Comparison of ENCODE assay signal across 15 cellular contexts in the genomic region with DNA sequence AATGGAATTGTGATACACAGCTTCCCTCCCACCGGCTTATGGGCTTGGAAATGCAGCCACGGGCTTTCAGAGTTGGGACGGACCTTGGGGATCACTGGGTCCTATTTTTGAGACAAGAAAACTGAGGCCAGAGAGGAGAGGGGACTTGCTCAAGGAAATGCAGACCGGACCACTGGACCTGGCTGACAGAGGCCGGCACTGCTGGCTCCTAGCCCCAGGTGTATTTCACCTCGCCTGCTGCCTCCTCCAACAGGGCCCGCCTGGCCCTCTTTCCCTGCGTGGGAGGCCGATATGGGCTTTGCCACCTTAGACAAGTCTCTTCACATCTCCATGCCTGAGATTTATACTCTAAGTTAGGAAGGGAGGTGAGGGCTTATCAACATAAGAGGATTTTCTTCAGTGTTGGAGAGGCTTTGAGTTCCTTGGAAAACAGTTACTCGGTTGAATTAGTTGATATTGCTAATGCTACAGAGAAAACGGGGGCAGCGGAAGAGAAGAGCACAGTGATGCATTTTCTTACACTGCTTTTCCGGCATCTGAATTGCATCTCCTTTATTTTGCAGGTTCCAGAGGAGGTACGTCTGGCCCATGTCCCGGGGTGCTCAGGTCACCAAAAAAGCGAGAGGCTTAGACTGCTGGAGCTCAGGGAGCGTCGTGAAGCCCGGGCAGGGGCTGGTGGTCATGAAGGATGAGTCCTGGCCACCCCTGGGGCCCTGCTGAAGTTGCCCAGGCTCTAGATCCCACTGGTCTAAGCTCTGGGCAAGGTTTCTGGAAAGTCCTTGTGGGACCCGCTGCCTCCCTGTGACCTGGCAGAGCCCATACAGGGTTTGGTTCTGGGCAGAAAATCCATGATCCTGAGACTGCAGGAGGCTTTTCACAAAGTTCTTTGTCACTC. TPM values are rescaled to one million over a fixed set of nuclear protein-coding genes. Genes with fewer than 3 reads are reported as not detected.
DNase-seq lines count a peak whose midpoint lies in the region; ATAC-seq and TF ChIP-seq lines count a peak whose summit lies in the region.
"Had no signal": no experiment of that assay in that cellular context is flagged by ENCODE, and none has a peak within 500 bp of the region (broad histone marks: within the 10 kb centered on the region; RNA-seq: fewer than 3 reads in every experiment).

No MANE protein-coding gene starts in this region.

- peak overlapping the region; percentile 32 for H3K27ac ChIP-seq in RWPE1
- H3K27ac ChIP-seq in dorsolateral prefrontal cortex = peak overlapping the region in 54 of 59 donors; percentile 29 to 96 (median 87)
- H3K27ac ChIP-seq in temporal lobe (ENCODE audit: low read depth, low read length) = peak overlapping the region; percentile 90

- ATAC-seq in activated CD8-positive, alpha-beta T cell treated with anti-CD3 and anti-CD28 coated beads, Interleukin-2, amount 10 ng/mL, durations not matched to agents 7 days and 5 days = no peak
- no peak for ATAC-seq in activated CD8-positive, alpha-beta T cell treated with anti-CD3 and anti-CD28 coated beads for 36 hours
- no peak for ATAC-seq in GM18873 (IDR thresholded peaks at IDR 0.05; ENCODE audit: low FRiP score, unreplicated experiment)

- H3K27ac Mint-ChIP-seq in activated CD8-positive, alpha-beta T cell treated with anti-CD3 and anti-CD28 coated beads, Interleukin-2, amount 10 ng/mL, durations not matched to agents 7 days and 5 days = peak overlapping the region; percentile 33
- no peak overlapping the region for H3K27ac Mint-ChIP-seq in activated CD8-positive, alpha-beta T cell treated with anti-CD3 and anti-CD28 coated beads for 36 hours

- H3K4me3 ChIP-seq in dorsolateral prefrontal cortex = no peak overlapping the region
- H3K4me3 ChIP-seq: HAP-1 had no signal

- H3K9me3 Mint-ChIP-seq in activated CD8-positive, alpha-beta T cell treated with anti-CD3 and anti-CD28 coated beads, Interleukin-2, amount 10 ng/mL, durations not matched to agents 7 days and 5 days (ENCODE audit: insufficient read depth) = no peaks in the 10 kb centered on the region
- H3K9me3 Mint-ChIP-seq in activated CD8-positive, alpha-beta T cell treated with anti-CD3 and anti-CD28 coated beads for 36 hours = no peaks in the 10 kb centered on the region

- intact Hi-C loops in activated CD8-positive, alpha-beta T cell treated with anti-CD3 and anti-CD28 coated beads for 36 hours (cut with micrococcal nuclease) = no loop called here
- intact Hi-C loops in dorsolateral prefrontal cortex (cut with DNase I) = loop anchor here (2.0 to 5.0 kb wide), 2 partner anchors 46 to 90 kb away; a partner anchor contains a TSS

- TF ChIP-seq CTCF in activated CD8-positive, alpha-beta T cell treated with anti-CD3 and anti-CD28 coated beads for 36 hours (IDR thresholded peaks at IDR 0.05) = no peak
- no peak for TF ChIP-seq CTCF in RWPE1 (conservative IDR thresholded peaks at IDR 0.05; ENCODE audit: low read depth)
- TF ChIP-seq CTCF in dorsolateral prefrontal cortex (IDR thresholded peaks at IDR 0.05 in 54 of 56, conservative IDR thresholded peaks at IDR 0.05 in 2 of 56; ENCODE audit: low read depth in 1 of 56, partially characterized antibody in 56 of 56) = no peak
- TF ChIP-seq CTCF in GM20000 (IDR thresholded peaks at IDR 0.05; ENCODE audit: extremely low read depth, missing control alignments) = no peak

- no peak for DNase-seq in activated CD8-positive, alpha-beta T cell treated with anti-CD3 and anti-CD28 coated beads, Interleukin-2, amount 10 ng/mL, durations not matched to agents 7 days and 5 days
- no peak for DNase-seq in activated CD8-positive, alpha-beta T cell treated with anti-CD3 and anti-CD28 coated beads for 36 hours
- DNase-seq in RWPE1 (ENCODE audit: low spot score) = no peak
- no peak for DNase-seq in dorsolateral prefrontal cortex
- no peak for DNase-seq in GM20000 (ENCODE audit: low spot score)
- no peak for DNase-seq in globus pallidus (ENCODE audit: low spot score)
- DNase-seq: 8988T, COR-L47, Kasumi-1, NCI-H1417, NCI-H1930, NCI-H524 had no signal

- POLR2A ChIA-PET in activated CD8-positive, alpha-beta T cell treated with anti-CD3 and anti-CD28 coated beads, Interleukin-2, amount 10 ng/mL, durations not matched to agents 7 days and 5 days (lab: Charles Lee) = no interaction called here
- POLR2A ChIA-PET in activated CD8-positive, alpha-beta T cell treated with anti-CD3 and anti-CD28 coated beads for 36 hours (lab: Charles Lee) = interaction anchor here (0.6 kb wide), 1 partner anchor 116 kb away, joined by 3 read pairs; no protein-coding TSS in a partner anchor
- POLR2A ChIA-PET in RWPE1 (lab: Yijun Ruan, JAX; ENCODE audit: low non-redundant PET) = no interaction called here

- no peaks in the 10 kb centered on the region for H3K27me3 ChIP-seq in dorsolateral prefrontal cortex

- no peaks in the 10 kb centered on the region for H3K27me3 Mint-ChIP-seq in activated CD8-positive, alpha-beta T cell treated with anti-CD3 and anti-CD28 coated beads, Interleukin-2, amount 10 ng/mL, durations not matched to agents 7 days and 5 days (ENCODE audit: low read depth)
- H3K27me3 Mint-ChIP-seq in activated CD8-positive, alpha-beta T cell treated with anti-CD3 and anti-CD28 coated beads for 36 hours = no peaks in the 10 kb centered on the region

- H3K4me3 Mint-ChIP-seq in activated CD8-positive, alpha-beta T cell treated with anti-CD3 and anti-CD28 coated beads, Interleukin-2, amount 10 ng/mL, durations not matched to agents 7 days and 5 days = no peak overlapping the region
- H3K4me3 Mint-ChIP-seq in activated CD8-positive, alpha-beta T cell treated with anti-CD3 and anti-CD28 coated beads for 36 hours = no peak overlapping the region

- peaks cover 66% of the 10 kb centered on the region for H3K36me3 Mint-ChIP-seq in activated CD8-positive, alpha-beta T cell treated with anti-CD3 and anti-CD28 coated beads, Interleukin-2, amount 10 ng/mL, durations not matched to agents 7 days and 5 days (ENCODE audit: low read depth)
- H3K36me3 Mint-ChIP-seq in activated CD8-positive, alpha-beta T cell treated with anti-CD3 and anti-CD28 coated beads for 36 hours (ENCODE audit: low read depth) = peaks cover 11% of the 10 kb centered on the region

- no peaks in the 10 kb centered on the region for H3K4me1 Mint-ChIP-seq in activated CD8-positive, alpha-beta T cell treated with anti-CD3 and anti-CD28 coated beads, Interleukin-2, amount 10 ng/mL, durations not matched to agents 7 days and 5 days (ENCODE audit: low read depth)
- no peaks in the 10 kb centered on the region for H3K4me1 Mint-ChIP-seq in activated CD8-positive, alpha-beta T cell treated with anti-CD3 and anti-CD28 coated beads for 36 hours (ENCODE audit: low read depth)

- CTCF ChIA-PET in activated CD8-positive, alpha-beta T cell treated with anti-CD3 and anti-CD28 coated beads, Interleukin-2, amount 10 ng/mL, durations not matched to agents 7 days and 5 days (lab: Charles Lee) = interaction anchor here (1.4 kb wide), 1 partner anchor 8 kb away, joined by 4 read pairs; no protein-coding TSS in a partner anchor
- CTCF ChIA-PET in activated CD8-positive, alpha-beta T cell treated with anti-CD3 and anti-CD28 coated beads for 36 hours (lab: Charles Lee) = no interaction called here
- CTCF ChIA-PET in RWPE1 (lab: Yijun Ruan, JAX) = interaction anchor here (0.6 to 0.7 kb wide), 2 partner anchors 17 to 145 kb away, joined by 4 to 6 read pairs; no protein-coding TSS in a partner anchor

RNA-seq across cellular contexts. Expression of a gene that starts 44.7 kb away (rescaled TPM):
- total RNA-seq in activated CD8-positive, alpha-beta T cell treated with anti-CD3 and anti-CD28 coated beads, Interleukin-2, amount 10 ng/mL, durations not matched to agents 7 days and 5 days = 100 to 1,000 TPM; 176 to 178 TPM
- 10 to 100 TPM; 31.5 to 33.6 TPM for total RNA-seq in activated CD8-positive, alpha-beta T cell treated with anti-CD3 and anti-CD28 coated beads for 36 hours
- total RNA-seq in dorsolateral prefrontal cortex (100 to 1,000 TPM in 66 of 120 experiments, 10 to 100 TPM in 54; 66.7 to 318 (median 103) TPM), temporal lobe (42.0 TPM)

Comparison
In these comparisons a context has a peak if more than half of its experiments do, and no peak if none do; other contexts are left out.
1. H3K27ac ChIP-seq: peak in every context shown above with its lines; median percentile 90 in temporal lobe; 87 in dorsolateral prefrontal cortex; 32 in RWPE1.